ENCODE assay signal across 17 cellular contexts in genomic region chr18:27645929-27646328, GRCh38.
"Had no signal": no experiment of that assay in that cellular context is flagged by ENCODE, and none has a peak within 500 bp of the region (broad histone marks: within the 10 kb centered on the region; RNA-seq: fewer than 3 reads in every experiment).

No MANE protein-coding gene starts in this region.

- H3K27me3 ChIP-seq: brain microvascular endothelial cell, heart left ventricle had no signal

- H3K4me3 ChIP-seq: heart left ventricle, lower lobe of right lung had no signal

- H3K79me2 ChIP-seq: parathyroid adenoma had no signal

- H3K27ac ChIP-seq: brain microvascular endothelial cell, heart left ventricle, lower lobe of right lung, parathyroid adenoma had no signal

- H3K9ac ChIP-seq: parathyroid adenoma had no signal

- DNase-seq: activated CD4-positive, alpha-beta memory T cell treated with anti-CD3 and anti-CD28 coated beads, Interleukin-2, amount 10 ng/mL, durations not matched to agents 7 days and 5 days; activated CD4-positive, alpha-beta T cell treated with anti-CD3 and anti-CD28 coated beads for 4 hours; activated effector memory CD4-positive, alpha-beta T cell treated with Interleukin-2 at 50 U/mL for 16 hours; activated naive CD4-positive, alpha-beta T cell treated with anti-CD3 and anti-CD28 coated beads, Interleukin-2, amount 50 U/mL, for 16 hours; activated T-cell treated with anti-CD3 and anti-CD28 coated beads, Interleukin-2, amount 50 U/mL, for 24 hours; amniotic stem cell; brain microvascular endothelial cell; effector CD8-positive, alpha-beta T cell; heart left ventricle; left colon; lower lobe of right lung; midbrain; naive B cell; stimulated activated CD4-positive, alpha-beta T cell treated with anti-CD3 and anti-CD28 coated beads, Interleukin-2, amount 100 ng/mL, for 48 hours; T-helper 17 cell had no signal

- FAIRE-seq: endothelial cell of umbilical vein had no signal

- H2AFZ ChIP-seq: parathyroid adenoma had no signal

- H3K9me3 ChIP-seq: heart left ventricle, lower lobe of right lung had no signal

- H3K36me3 ChIP-seq: brain microvascular endothelial cell, heart left ventricle, lower lobe of right lung had no signal

- H3K4me1 ChIP-seq: heart left ventricle, lower lobe of right lung, parathyroid adenoma had no signal
